8 cellular contexts compared by ENCODE assay signal in genomic region chr11:569273-569885, GRCh38. TPM values are rescaled to one million over a fixed set of nuclear protein-coding genes. Genes with fewer than 3 reads are reported as not detected.
DNase-seq lines count a peak whose midpoint lies in the region; ATAC-seq and TF ChIP-seq lines count a peak whose summit lies in the region.

No MANE protein-coding gene starts in this region.

- H3K27me3 Mint-ChIP-seq in activated naive CD4-positive, alpha-beta T cell treated with anti-CD3 and anti-CD28 coated beads, Interleukin-2, amount 50 U/mL, for 24 hours: no peaks in the 10 kb centered on the region

- WGBS in mesodermal cell (ENCODE audit: insufficient coverage in 2 of 2), 2 experiments: 70 to 74% methylated on average over 22 to 27 of the region's 28 CpGs

- ATAC-seq in HG03139 (IDR thresholded peaks at IDR 0.05; ENCODE audit: unreplicated experiment): no peak

- H3K36me3 ChIP-seq in mesodermal cell (ENCODE audit: control insufficient read depth, insufficient read depth, low read length) (no peaks in the 10 kb centered on the region), vagina (no peaks in the 10 kb centered on the region)

- H3K27ac ChIP-seq in mesodermal cell (ENCODE audit: low read depth, low read length, severe bottlenecking): no peak overlapping the region
- H3K27ac ChIP-seq in vagina: peak overlapping the region; percentile 81

- H3K4me3 ChIP-seq in choroid plexus epithelial cell (ENCODE audit: low read depth, low read length): peak overlapping the region; percentile 55
- peak overlapping the region; percentile 51 for H3K4me3 ChIP-seq in mesodermal cell (ENCODE audit: extremely low read depth, insufficient read depth, low read length, poor library complexity, severe bottlenecking)
- H3K4me3 ChIP-seq in vagina: peak overlapping the region; percentile 53 to 84

- no peak for TF ChIP-seq POLR2A in vagina (IDR thresholded peaks at IDR 0.05)

- no peaks in the 10 kb centered on the region for H3K27me3 ChIP-seq in vagina

- H3K4me1 ChIP-seq in mesodermal cell (ENCODE audit: control insufficient read depth, insufficient read depth, low read length, poor library complexity, severe bottlenecking) (peaks cover 2% of the 10 kb centered on the region), vagina (peaks cover 31% of the 10 kb centered on the region)

- H3K36me3 Mint-ChIP-seq in activated naive CD4-positive, alpha-beta T cell treated with anti-CD3 and anti-CD28 coated beads, Interleukin-2, amount 50 U/mL, for 24 hours: no peaks in the 10 kb centered on the region

- peaks cover 5% of the 10 kb centered on the region for H3K4me1 Mint-ChIP-seq in activated naive CD4-positive, alpha-beta T cell treated with anti-CD3 and anti-CD28 coated beads, Interleukin-2, amount 50 U/mL, for 24 hours

- peak overlapping the region; percentile 23 for H3K27ac Mint-ChIP-seq in activated naive CD4-positive, alpha-beta T cell treated with anti-CD3 and anti-CD28 coated beads, Interleukin-2, amount 50 U/mL, for 24 hours

- H3K4me3 Mint-ChIP-seq in activated naive CD4-positive, alpha-beta T cell treated with anti-CD3 and anti-CD28 coated beads, Interleukin-2, amount 50 U/mL, for 24 hours: peak overlapping the region; percentile 67

- no peak for DNase-seq in activated naive CD4-positive, alpha-beta T cell (lab: John Stamatoyannopoulos, UW)
- DNase-seq in choroid plexus epithelial cell (ENCODE audit: low read depth): no peak
- no peak for DNase-seq in vagina (ENCODE audit: extremely low spot score in 2 of 2)
- DNase-seq in retina: no peak
- no peak for DNase-seq in GDM1 (lab: John Stamatoyannopoulos, UW)

- no peaks in the 10 kb centered on the region for H3K9me3 Mint-ChIP-seq in activated naive CD4-positive, alpha-beta T cell treated with anti-CD3 and anti-CD28 coated beads, Interleukin-2, amount 50 U/mL, for 24 hours

- no peak for TF ChIP-seq CTCF in choroid plexus epithelial cell (conservative IDR thresholded peaks at IDR 0.05; ENCODE audit: low read depth, low read length)
- TF ChIP-seq CTCF in vagina (IDR thresholded peaks at IDR 0.05): no peak

- intact Hi-C loops in vagina (cut with DNase I): no loop called here

- H3K9me3 ChIP-seq in mesodermal cell (ENCODE audit: control insufficient read depth, low read length) (no peaks in the 10 kb centered on the region), vagina (no peaks in the 10 kb centered on the region)

RNA-seq across cellular contexts. Expression of gene PHRF1, which starts 6.9 kb away (rescaled TPM):
- polyA plus RNA-seq in mesodermal cell (2013, experiment 1 of 2): 22.1 TPM
- 18.6 TPM for polyA plus RNA-seq in mesodermal cell (2013, experiment 2 of 2)
- 26.0 TPM for total RNA-seq in vagina

RNA-seq across cellular contexts. Expression of gene RASSF7, which starts 8.6 kb away (rescaled TPM):
- polyA plus RNA-seq in mesodermal cell (2013, experiment 1 of 2): 5.1 TPM
- 3.9 TPM for polyA plus RNA-seq in mesodermal cell (2013, experiment 2 of 2)
- total RNA-seq in vagina: 14.7 TPM

RNA-seq across cellular contexts. Expression of gene LMNTD2, which starts 8.8 kb away (rescaled TPM):
- polyA plus RNA-seq in mesodermal cell (2013, experiment 1 of 2): 1.3 TPM
- 1.3 TPM for polyA plus RNA-seq in mesodermal cell (2013, experiment 2 of 2)
- 1.7 TPM for total RNA-seq in vagina

RNA-seq across cellular contexts. Expression of gene LRRC56, which starts 32.1 kb away (rescaled TPM):
- 0.77 TPM for polyA plus RNA-seq in mesodermal cell (2013, experiment 1 of 2)
- 0.66 TPM for polyA plus RNA-seq in mesodermal cell (2013, experiment 2 of 2)
- total RNA-seq in vagina: 0.49 TPM

RNA-seq across cellular contexts. Expression of gene HRAS, which starts 34.0 kb away (rescaled TPM):
- 44.8 TPM for polyA plus RNA-seq in mesodermal cell (2013, experiment 1 of 2)
- polyA plus RNA-seq in mesodermal cell (2013, experiment 2 of 2): 42.3 TPM
- 53.5 TPM for total RNA-seq in vagina
